In the genomic region with DNA sequence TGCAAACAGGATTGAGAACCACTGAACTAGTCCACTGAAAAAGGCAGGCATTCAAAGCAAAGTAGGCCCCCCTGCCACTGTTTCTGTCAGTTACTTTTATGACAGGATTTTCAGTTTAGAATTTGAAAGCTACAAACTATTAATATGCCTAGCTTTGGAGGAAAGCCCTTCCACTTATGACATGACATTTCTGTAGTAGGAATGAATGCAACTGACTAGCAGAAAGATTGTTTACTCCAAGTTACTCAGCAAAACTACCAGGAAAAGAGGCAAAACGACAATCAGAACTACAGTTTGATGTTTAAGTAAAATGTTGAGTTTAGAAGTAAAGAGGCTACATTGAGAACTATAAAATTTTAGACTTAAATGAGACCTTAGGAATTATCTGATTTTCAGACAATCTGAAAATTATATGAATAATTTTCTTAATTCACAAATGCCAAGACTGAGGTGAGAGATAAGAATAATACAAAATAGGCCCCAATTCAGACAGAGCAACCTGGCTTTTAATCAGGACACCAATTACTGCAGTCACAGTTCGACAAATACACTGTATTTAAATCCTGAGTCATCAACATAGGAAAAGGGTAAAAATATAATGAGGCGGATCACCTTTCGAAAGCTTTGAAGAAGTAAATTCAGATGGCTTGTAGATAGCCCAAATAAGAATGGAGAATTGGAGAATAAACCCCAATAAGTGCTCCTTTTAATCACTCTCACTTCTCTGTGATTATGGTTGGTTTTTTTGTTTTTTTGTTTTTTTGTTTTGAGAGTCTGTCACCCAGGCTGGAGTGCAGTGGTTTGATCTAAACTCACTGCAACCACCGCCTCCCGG, we compare ENCODE assay signal across 7 cellular contexts. TPM values are rescaled to one million over a fixed set of nuclear protein-coding genes. Genes with fewer than 3 reads are reported as not detected.
DNase-seq lines count a peak whose midpoint lies in the region; ATAC-seq and TF ChIP-seq lines count a peak whose summit lies in the region.

No MANE protein-coding gene starts in this region.

- H3K27me3 ChIP-seq in GM06990 (replicated peaks; ENCODE audit: control insufficient read depth, insufficient read depth, low read length), result no peaks in the 10 kb centered on the region
- H3K27me3 ChIP-seq in Panc1 (ENCODE audit: control insufficient read depth, insufficient read depth, low read length), result no peaks in the 10 kb centered on the region
- H3K27me3 ChIP-seq in ovary, result no peaks in the 10 kb centered on the region

- H3K4me1 ChIP-seq in Panc1 (ENCODE audit: control insufficient read depth, insufficient read depth, low read length) (peaks cover 14% of the 10 kb centered on the region), ovary (ENCODE audit: insufficient read depth) (peaks cover 4% of the 10 kb centered on the region)

- H3K36me3 ChIP-seq in GM06990 (ENCODE audit: control insufficient read depth, insufficient read depth, low read length) (no peaks in the 10 kb centered on the region), Panc1 (ENCODE audit: control insufficient read depth, insufficient read depth, low read length) (peaks cover 2% of the 10 kb centered on the region), ovary (no peaks in the 10 kb centered on the region)

- no peak for ATAC-seq in Panc1

- intact Hi-C loops in Panc1 (cut with micrococcal nuclease; ENCODE audit: unreplicated experiment), result no loop called here
- intact Hi-C loops in ovary (cut with DNase I), result loop anchor here in 2 of 4 donors (5.0 to 10.0 kb wide), 2 partner anchors 72 to 75 kb away; a partner anchor contains a TSS

- POLR2A ChIA-PET in Panc1 (lab: Charles Lee), result no interaction called here

- TF ChIP-seq POLR2A in ovary (IDR thresholded peaks at IDR 0.05), result no peak

- H3K27ac ChIP-seq in Panc1 (ENCODE audit: low read length) (peak overlapping the region; percentile 36; the same call in 1 of the 2 replicates), ovary (no peak overlapping the region)

- H3K4me3 ChIP-seq in GM06990 (replicated peaks; ENCODE audit: low read depth, low read length) (peak overlapping the region; percentile 22), Panc1 (ENCODE audit: low read depth in 2 of 2, low read length in 2 of 2) (peak overlapping the region; percentile 99 to 100; a peak in 3 of 4 replicates), epithelial cell of esophagus (ENCODE audit: low read length) (peak overlapping the region; percentile 62), ovary (peak overlapping the region; percentile 98)

- WGBS in ovary, 3 donors, result 82 to 86% (median 85%) methylated on average over 6 of the region's 6 CpGs

- H3K9me3 ChIP-seq in Panc1 (ENCODE audit: control insufficient read depth, insufficient read depth, low read depth, low read length) (no peaks in the 10 kb centered on the region), ovary (no peaks in the 10 kb centered on the region)

- in situ Hi-C loops in Panc1 (cut with HindIII; ENCODE audit: low pct_unique_long_range_greater_than_20kb, low sequenced_read_pairs), result no loop called here

- no TSS peak for BruUV-seq in Panc1 (replicated peaks; lab: Mats Ljungman, UMichigan)

- TF ChIP-seq EP300 in ovary (IDR thresholded peaks at IDR 0.05), result no peak

- TF ChIP-seq CTCF in GM06990 (IDR thresholded peaks at IDR 0.05; ENCODE audit: insufficient read depth, low read length, poor library complexity, severe bottlenecking) (no peak), Panc1 (IDR thresholded peaks at IDR 0.05) (no peak), epithelial cell of esophagus (IDR thresholded peaks at IDR 0.05; ENCODE audit: insufficient read depth, low read depth, low read length, missing control alignments) (no peak), ovary (IDR thresholded peaks at IDR 0.05) (no peak)

- CTCF ChIA-PET in Panc1 (lab: Charles Lee), result no interaction called here

- DNase-seq in GM06990 (ENCODE audit: extremely low read depth, insufficient read length), result no peak
- DNase-seq in Panc1 (ENCODE audit: low read depth, low spot score), result no peak
- peak; percentile 26 for DNase-seq in epithelial cell of esophagus (ENCODE audit: low read depth)
- DNase-seq in ovary, result no peak
- no peak for DNase-seq in RPMI8226
- no peak for DNase-seq in NCI-H345 treated with DMSO at 0.1 percent for 48 hours (lab: John Stamatoyannopoulos, UW; ENCODE audit: unreplicated experiment)
- DNase-seq in iPS-NIHi11 (ENCODE audit: low spot score), result no peak

RNA-seq across cellular contexts. Expression of a gene that starts 2.2 kb away (rescaled TPM):
- total RNA-seq in Panc1 (2021; ENCODE audit: unreplicated experiment) (6.6 TPM), ovary (10 to 100 TPM in 6 of 7 donors, 1 to 10 TPM in 1; 10.0 to 15.8 (median 13.4) TPM)
- polyA plus RNA-seq in Panc1 (2012; ENCODE audit: insufficient read length), result 5.0 TPM
- polyA plus RNA-seq in ovary, result 10 to 100 TPM in 1 of 2 donors, 1 to 10 TPM in 1; 7.8 to 19.6 TPM

RNA-seq across cellular contexts. Expression of a gene that starts 55.1 kb away (rescaled TPM):
- total RNA-seq in Panc1 (2021; ENCODE audit: unreplicated experiment) (0.57 TPM), ovary (1 to 10 TPM; 1.8 to 5.7 (median 3.4) TPM)
- polyA plus RNA-seq in Panc1 (2012; ENCODE audit: insufficient read length), result 0.29 TPM
- 1 to 10 TPM; 3.0 to 4.1 TPM for polyA plus RNA-seq in ovary

Comparison
In these comparisons a context has a peak if more than half of its experiments do, and no peak if none do; other contexts are left out.
1. H3K4me3 ChIP-seq: peak in every context shown above with its lines; median percentile 100 in Panc1; 98 in ovary; 62 in epithelial cell of esophagus; 22 in GM06990.